Comparison of ENCODE assay signal across 15 cellular contexts in genomic region chr18:58285731-58286130, GRCh38.
DNase-seq lines count a peak whose midpoint lies in the region; ATAC-seq, FAIRE-seq and TF ChIP-seq lines count a peak whose summit lies in the region.
"Had no signal": no experiment of that assay in that cellular context is flagged by ENCODE, and none has a peak within 500 bp of the region (broad histone marks: within the 10 kb centered on the region; RNA-seq: fewer than 3 reads in every experiment).

No MANE protein-coding gene starts in this region.

- H2BK15ac ChIP-seq in IMR-90 (ENCODE audit: low read depth, low read length): no peak overlapping the region

- H3K36me3 ChIP-seq in IMR-90 (ENCODE audit: control insufficient read depth, insufficient read depth, low read length): no peaks in the 10 kb centered on the region
- H3K36me3 ChIP-seq in K562 (ENCODE audit: control insufficient read depth, insufficient read depth, low read length): no peaks in the 10 kb centered on the region
- H3K36me3 ChIP-seq in right lobe of liver: no peaks in the 10 kb centered on the region
- H3K36me3 ChIP-seq in stomach: no peaks in the 10 kb centered on the region
- H3K36me3 ChIP-seq in SK-N-SH (replicated peaks in 1 of 2; ENCODE audit: control insufficient read depth in 1 of 2, insufficient read depth in 2 of 2, low read length in 1 of 2): no peaks in the 10 kb centered on the region

- peak; percentile 19 for FAIRE-seq in K562 (lab: Jason Lieb, UNC)

- H2BK5ac ChIP-seq in IMR-90 (ENCODE audit: low read depth, low read length, poor library complexity, severe bottlenecking): no peak overlapping the region

- no peak overlapping the region for H2AK9ac ChIP-seq in IMR-90 (replicated peaks; ENCODE audit: low read depth, low read length, poor library complexity)

- H3K27ac ChIP-seq in IMR-90 (ENCODE audit: insufficient read depth, low read length) (no peak overlapping the region), K562 (ENCODE audit: extremely low read depth, low read depth, low read length) (peak overlapping the region; percentile 51; the same call in 1 of the 3 replicates), right lobe of liver (peak overlapping the region; percentile 20 to 80 (median 78)), stomach (peak overlapping the region; percentile 83 to 97 (median 88)), SK-N-SH (ENCODE audit: low read depth in 2 of 2, low read length in 1 of 2) (no peak overlapping the region)

- BruUV-seq in IMR-90 (replicated peaks; lab: Mats Ljungman, UMichigan) (no TSS peak), K562 (replicated peaks; lab: Mats Ljungman, UMichigan) (no TSS peak)

- no peak overlapping the region for H2AFZ ChIP-seq in IMR-90 (replicated peaks; ENCODE audit: low read length, poor library complexity)
- H2AFZ ChIP-seq in K562 (ENCODE audit: low read depth, low read length): no peak overlapping the region
- no peak overlapping the region for H2AFZ ChIP-seq in SK-N-SH (ENCODE audit: low read depth)

- no peak overlapping the region for H2BK120ac ChIP-seq in IMR-90 (ENCODE audit: low read depth, low read length)

- H4K20me1 ChIP-seq in IMR-90 (ENCODE audit: insufficient read depth, low read length) (no peaks in the 10 kb centered on the region), K562 (replicated peaks; ENCODE audit: control insufficient read depth, insufficient read depth, low read length) (no peaks in the 10 kb centered on the region), SK-N-SH (ENCODE audit: insufficient read depth) (no peaks in the 10 kb centered on the region)

- no peaks in the 10 kb centered on the region for H3K79me2 ChIP-seq in K562 (ENCODE audit: control insufficient read depth, insufficient read depth, low read length)
- H3K79me2 ChIP-seq in SK-N-SH (ENCODE audit: insufficient read depth): no peaks in the 10 kb centered on the region

- H3K4me2 ChIP-seq in IMR-90 (ENCODE audit: low read depth, low read length) (no peak overlapping the region), K562 (ENCODE audit: insufficient read depth, low read length) (no peak overlapping the region), SK-N-SH (no peak overlapping the region)

- H3F3A ChIP-seq in SK-N-SH (replicated peaks; ENCODE audit: insufficient read depth): no peaks in the 10 kb centered on the region

- POLR2A ChIA-PET in IMR-90 (lab: Charles Lee; ENCODE audit: unreplicated experiment) (no interaction called here), K562 (lab: Yijun Ruan, JAX) (interaction anchor here (0.6 to 1.9 kb wide), 4 partner anchors 10 to 79 kb away, joined by 3 to 5 read pairs (median 3); no protein-coding TSS in a partner anchor), SK-N-SH (lab: Yijun Ruan, JAX) (no interaction called here)

- no peak overlapping the region for H3K9ac ChIP-seq in IMR-90 (ENCODE audit: low read depth, low read length)
- H3K9ac ChIP-seq in K562 (ENCODE audit: insufficient read depth in 1 of 2, low read depth in 2 of 2, low read length in 2 of 2): no peak overlapping the region
- H3K9ac ChIP-seq in SK-N-SH: no peak overlapping the region

- H3K14ac ChIP-seq in IMR-90 (replicated peaks; ENCODE audit: low read depth, low read length): no peak overlapping the region

- H3K56ac ChIP-seq in IMR-90 (ENCODE audit: extremely low read depth, insufficient read depth, low read length): no peak overlapping the region

- dilution Hi-C loops in IMR-90 (cut with HindIII; ENCODE audit: low sequenced_read_pairs, unreplicated experiment): no loop called here

- CTCF ChIA-PET in IMR-90 (lab: Yijun Ruan, JAX): interaction anchor here (1.0 kb wide), 1 partner anchor 26 kb away, joined by 3 read pairs; no protein-coding TSS in a partner anchor
- CTCF ChIA-PET in K562 (lab: Yijun Ruan, JAX; ENCODE audit: low intra/inter-chr PET ratio): no interaction called here
- CTCF ChIA-PET in SK-N-SH (lab: Yijun Ruan, JAX): no interaction called here

- no peak overlapping the region for H3K18ac ChIP-seq in IMR-90 (ENCODE audit: low read depth, low read length)

- no peak for ATAC-seq in IMR-90 (ENCODE audit: low read depth)
- no peak for ATAC-seq in K562
- ATAC-seq in right lobe of liver: peak; percentile 59 to 76 (median 68)
- ATAC-seq in GM19463 (IDR thresholded peaks at IDR 0.05; ENCODE audit: unreplicated experiment): no peak

- no peak for TF ChIP-seq EP300 in K562 (IDR thresholded peaks at IDR 0.05; ENCODE audit: low read length)
- TF ChIP-seq EP300 in stomach (IDR thresholded peaks at IDR 0.05): no peak
- no peak for TF ChIP-seq EP300 in SK-N-SH (IDR thresholded peaks at IDR 0.05; ENCODE audit: borderline replicate concordance in 1 of 2, low read depth in 1 of 2, low read length in 1 of 2)

- H3K4ac ChIP-seq in IMR-90 (ENCODE audit: low read depth, low read length): no peak overlapping the region

- H3K9me3 ChIP-seq in IMR-90 (ENCODE audit: control insufficient read depth, insufficient read depth, low read length) (no peaks in the 10 kb centered on the region), K562 (replicated peaks; ENCODE audit: control insufficient read depth, insufficient read depth, low read depth, low read length) (no peaks in the 10 kb centered on the region), right lobe of liver (peaks cover 0 to 2% (median 0%) of the 10 kb centered on the region in 4 donors), stomach (no peaks in the 10 kb centered on the region), SK-N-SH (no peaks in the 10 kb centered on the region)

- no peak overlapping the region for H3K4me3 ChIP-seq in IMR-90 (ENCODE audit: insufficient read depth, low read depth, low read length)
- no peak overlapping the region for H3K4me3 ChIP-seq in K562
- H3K4me3 ChIP-seq in right lobe of liver: no peak overlapping the region
- no peak overlapping the region for H3K4me3 ChIP-seq in stomach
- H3K4me3 ChIP-seq in SK-N-SH (ENCODE audit: low read depth in 2 of 2, low read length in 1 of 2): no peak overlapping the region

- no peak overlapping the region for H4K5ac ChIP-seq in IMR-90 (ENCODE audit: low read depth, low read length)

- H3K23ac ChIP-seq in IMR-90 (ENCODE audit: low read depth, low read length): no peak overlapping the region

- H3K79me1 ChIP-seq in IMR-90 (ENCODE audit: low read depth in 1 of 2, low read length in 2 of 2): 0 out of 4 replicates have a peak, but pooled peaks cover 0 to 1% of the 10 kb centered on the region in 2 experiments

- no peak for TF ChIP-seq POLR2A in IMR-90 (IDR thresholded peaks at IDR 0.05; ENCODE audit: low read depth, low read length)
- no peak for TF ChIP-seq POLR2A in K562 (conservative IDR thresholded peaks at IDR 0.05)
- no peak for TF ChIP-seq POLR2A in right lobe of liver (IDR thresholded peaks at IDR 0.05)
- TF ChIP-seq POLR2A in stomach (IDR thresholded peaks at IDR 0.05): no peak

- WGBS in IMR-90 (ENCODE audit: extremely low coverage in 2 of 2, insufficient read length in 1 of 2), 2 experiments: no CpG with 5 or more reads among the region's 2 CpGs
- WGBS in K562 (ENCODE audit: insufficient coverage, low coverage, missing lambda C conversion rate): 52% methylated on average over 2 of the region's 2 CpGs
- WGBS in right lobe of liver (ENCODE audit: insufficient coverage, low coverage, low lambda C conversion rate, missing lambda C conversion rate): 36% methylated on average over 2 of the region's 2 CpGs
- 28 to 48% (median 38%) methylated on average over 2 of the region's 2 CpGs for WGBS in stomach, 5 donors
- WGBS in SK-N-SH (ENCODE audit: low lambda C conversion rate): 77% methylated on average over 2 of the region's 2 CpGs

- in situ Hi-C loops in IMR-90 (cut with MboI; ENCODE audit: low sequenced_read_pairs): no loop called here
- in situ Hi-C loops in K562 (cut with MboI): no loop called here

- no peak overlapping the region for H4K91ac ChIP-seq in IMR-90 (ENCODE audit: insufficient read depth, low read depth, low read length)

- TF ChIP-seq CTCF in IMR-90 (conservative IDR thresholded peaks at IDR 0.05; ENCODE audit: low read depth, low read length) (no peak), K562 (IDR thresholded peaks at IDR 0.05 in 2 of 3, conservative IDR thresholded peaks at IDR 0.05 in 1 of 3; ENCODE audit: insufficient read depth in 2 of 3, low read depth in 1 of 3, low read length in 3 of 3) (no peak), right lobe of liver (IDR thresholded peaks at IDR 0.05) (no peak), stomach (IDR thresholded peaks at IDR 0.05) (no peak), SK-N-SH (IDR thresholded peaks at IDR 0.05) (no peak)

- H3K4me1 ChIP-seq in IMR-90 (ENCODE audit: control insufficient read depth, insufficient read depth, low read length): peaks cover 5% of the 10 kb centered on the region
- H3K4me1 ChIP-seq in K562 (replicated peaks in 1 of 2; ENCODE audit: control insufficient read depth in 2 of 2, insufficient read depth in 2 of 2, low read length in 2 of 2): peaks cover under 1 to 23% of the 10 kb centered on the region in 2 experiments; a peak in 3 of 5 replicates
- H3K4me1 ChIP-seq in right lobe of liver: peaks cover 0 to 45% (median 9%) of the 10 kb centered on the region in 4 donors
- H3K4me1 ChIP-seq in stomach: peaks cover 6 to 73% (median 40%) of the 10 kb centered on the region in 4 donors
- H3K4me1 ChIP-seq in SK-N-SH (ENCODE audit: control insufficient read depth in 1 of 2, insufficient read depth in 2 of 2, low read depth in 1 of 2, low read length in 1 of 2): peaks cover 0 to 16% of the 10 kb centered on the region in 2 experiments; a peak in 1 of 4 replicates

- H2AK5ac ChIP-seq in IMR-90 (ENCODE audit: low read depth, low read length): no peak overlapping the region

- intact Hi-C loops in IMR-90 (cut with micrococcal nuclease) (no loop called here), K562 (cut with micrococcal nuclease) (no loop called here), right lobe of liver (cut with DNase I) (no loop called here), stomach (cut with DNase I; ENCODE audit: low total_unique reads) (no loop called here), posterior vena cava (cut with DNase I) (no loop called here)

- TF ChIP-seq RAD21 in IMR-90 (IDR thresholded peaks at IDR 0.05; ENCODE audit: low read length) (no peak), K562 (CRISPR knock-in tag; conservative IDR thresholded peaks at IDR 0.05 in 1 of 2, IDR thresholded peaks at IDR 0.05 in 1 of 2) (no peak), SK-N-SH (IDR thresholded peaks at IDR 0.05; ENCODE audit: low read length) (no peak)

- H3K9me1 ChIP-seq in IMR-90 (ENCODE audit: insufficient read depth, low read length) (peaks cover 1% of the 10 kb centered on the region; the same call in 1 of the 2 replicates), K562 (ENCODE audit: control insufficient read depth, insufficient read depth, low read length) (no peaks in the 10 kb centered on the region)

- H3K27me3 ChIP-seq in IMR-90 (ENCODE audit: control insufficient read depth, insufficient read depth, low read length): peaks cover 4% of the 10 kb centered on the region; the same call in 1 of the 2 replicates
- H3K27me3 ChIP-seq in K562 (ENCODE audit: control insufficient read depth in 2 of 2, insufficient read depth in 2 of 2, low read length in 2 of 2): no peaks in the 10 kb centered on the region
- H3K27me3 ChIP-seq in right lobe of liver: no peaks in the 10 kb centered on the region
- no peaks in the 10 kb centered on the region for H3K27me3 ChIP-seq in stomach
- no peaks in the 10 kb centered on the region for H3K27me3 ChIP-seq in SK-N-SH (ENCODE audit: insufficient read depth)

- no peak overlapping the region for H4K8ac ChIP-seq in IMR-90 (ENCODE audit: low read depth in 2 of 2, low read length in 2 of 2)

- H2BK20ac ChIP-seq in IMR-90 (ENCODE audit: low read depth, low read length): no peak overlapping the region

- no peak for DNase-seq in IMR-90
- DNase-seq in K562 (ENCODE audit: extremely low read depth in 1 of 4, low spot score in 3 of 4): no peak
- DNase-seq in right lobe of liver: no peak
- DNase-seq in stomach: no peak
- DNase-seq in SK-N-SH: no peak
- DNase-seq in posterior vena cava (ENCODE audit: low spot score): no peak
- DNase-seq: activated CD4-positive, alpha-beta memory T cell treated with anti-CD3 and anti-CD28 coated beads for 36 hours; EL; HCEC 1CT; left cardiac atrium; NCI-H1048; NCI-H2029; NCI-H82; SHP77 treated with DMSO at 0.1 percent for 48 hours had no signal

- H3K9me2 ChIP-seq in SK-N-SH: no peaks in the 10 kb centered on the region

Comparison
In these comparisons a context has a peak if more than half of its experiments do, and no peak if none do; other contexts are left out.
1. ATAC-seq: peak in right lobe of liver (4 of 4); none in IMR-90 (single experiment), K562 (single experiment) and GM19463 (single experiment).
2. H3K27ac ChIP-seq: peak in K562 (single experiment), right lobe of liver (3 of 3) and stomach (5 of 5); none in IMR-90 (single experiment) and SK-N-SH (0 of 2).